ENCODE assay signal across 22 cellular contexts in the genomic region with DNA sequence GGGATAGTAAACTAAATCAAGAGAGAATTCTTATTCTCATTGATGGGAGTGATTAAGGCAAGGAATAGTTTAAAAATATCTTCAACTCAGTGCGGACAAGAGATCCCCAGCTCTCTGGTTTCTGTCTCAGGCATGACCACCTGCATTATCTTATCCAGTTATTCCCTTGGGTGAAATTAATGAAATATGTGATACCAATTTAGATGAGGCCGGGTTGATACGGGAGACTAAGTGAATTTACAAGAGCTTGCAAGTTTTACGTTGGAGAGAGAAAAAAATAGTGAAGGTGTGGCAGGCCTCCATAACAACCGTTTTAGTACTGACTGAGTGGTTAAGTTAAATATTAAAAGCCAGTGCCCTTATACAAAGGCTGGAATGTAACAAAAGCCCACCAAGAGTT.
"Had no signal": no experiment of that assay in that cellular context is flagged by ENCODE, and none has a peak within 500 bp of the region (broad histone marks: within the 10 kb centered on the region; RNA-seq: fewer than 3 reads in every experiment).

No MANE protein-coding gene starts in this region.

- H3K9me3 ChIP-seq: esophagus muscularis mucosa, gastrocnemius medialis, heart right ventricle, mucosa of descending colon, ovary, suprapubic skin, tibial artery had no signal

- DNase-seq: central memory CD4-positive, alpha-beta T cell; effector CD4-positive, alpha-beta T cell; gastrocnemius medialis; heart right ventricle; kidney; mammary epithelial cell; mucosa of descending colon; naive thymus-derived CD8-positive, alpha-beta T cell; nucleus accumbens; ovary; stimulated activated CD4-positive, alpha-beta T cell treated with anti-CD3 and anti-CD28 coated beads, Interleukin-4, amount 100 ng/mL, for 1 hour; stimulated activated CD8-positive, alpha-beta memory T cell treated with anti-CD3 and anti-CD28 coated beads, Interleukin-4, amount 100 ng/mL, for 48 hours; stimulated activated naive CD8-positive, alpha-beta T cell treated with anti-CD3 and anti-CD28 coated beads, Interleukin-15, Interleukin-2, amounts not matched to agents 100 U/mL and 50 U/mL, for 24 hours; tibial artery had no signal

- ATAC-seq: gastrocnemius medialis; heart right ventricle; left lobe of liver; mucosa of descending colon; naive thymus-derived CD8-positive, alpha-beta T cell; stimulated activated effector memory CD8-positive, alpha-beta T cell treated with anti-CD3 and anti-CD28 coated beads, Interleukin-12 subunit alpha, Interleukin-12 subunit beta, amount 100 ng/mL, for 72 hours; stimulated activated naive CD8-positive, alpha-beta T cell treated with anti-CD3 and anti-CD28 coated beads, Interleukin-15, Interleukin-2, amounts not matched to agents 100 U/mL and 50 U/mL, for 24 hours had no signal

- H3K9me3 Mint-ChIP-seq: stimulated activated effector memory CD8-positive, alpha-beta T cell treated with anti-CD3 and anti-CD28 coated beads, Interleukin-12 subunit alpha, Interleukin-12 subunit beta, amount 100 ng/mL, for 72 hours had no signal

- H3K27me3 ChIP-seq: esophagus muscularis mucosa, gastrocnemius medialis, heart right ventricle, ovary, suprapubic skin, tibial artery had no signal

- H3K4me1 ChIP-seq: esophagus muscularis mucosa, suprapubic skin, tibial artery had no signal

- H3K4me3 Mint-ChIP-seq: naive thymus-derived CD8-positive, alpha-beta T cell; neural crest cell; stimulated activated effector memory CD8-positive, alpha-beta T cell treated with anti-CD3 and anti-CD28 coated beads, Interleukin-12 subunit alpha, Interleukin-12 subunit beta, amount 100 ng/mL, for 72 hours had no signal

- H3K36me3 ChIP-seq: esophagus muscularis mucosa, gastrocnemius medialis, heart right ventricle, ovary, suprapubic skin, tibial artery had no signal

- H3K36me3 Mint-ChIP-seq: stimulated activated effector memory CD8-positive, alpha-beta T cell treated with anti-CD3 and anti-CD28 coated beads, Interleukin-12 subunit alpha, Interleukin-12 subunit beta, amount 100 ng/mL, for 72 hours had no signal

- H3K27ac ChIP-seq: coronary artery, epithelial cell of prostate, esophagus muscularis mucosa, gastrocnemius medialis, heart right ventricle, ovary, suprapubic skin, tibial artery had no signal

- H3K4me1 Mint-ChIP-seq: neural crest cell; stimulated activated effector memory CD8-positive, alpha-beta T cell treated with anti-CD3 and anti-CD28 coated beads, Interleukin-12 subunit alpha, Interleukin-12 subunit beta, amount 100 ng/mL, for 72 hours had no signal

- H3K27ac Mint-ChIP-seq: naive thymus-derived CD8-positive, alpha-beta T cell; stimulated activated effector memory CD8-positive, alpha-beta T cell treated with anti-CD3 and anti-CD28 coated beads, Interleukin-12 subunit alpha, Interleukin-12 subunit beta, amount 100 ng/mL, for 72 hours had no signal

- H3K4me2 ChIP-seq: smooth muscle cell had no signal

- H3K4me3 ChIP-seq: coronary artery, esophagus muscularis mucosa, gastrocnemius medialis, heart right ventricle, mucosa of descending colon, ovary, smooth muscle cell, suprapubic skin, tibial artery had no signal
